8 cellular contexts compared by ENCODE assay signal in the genomic region with DNA sequence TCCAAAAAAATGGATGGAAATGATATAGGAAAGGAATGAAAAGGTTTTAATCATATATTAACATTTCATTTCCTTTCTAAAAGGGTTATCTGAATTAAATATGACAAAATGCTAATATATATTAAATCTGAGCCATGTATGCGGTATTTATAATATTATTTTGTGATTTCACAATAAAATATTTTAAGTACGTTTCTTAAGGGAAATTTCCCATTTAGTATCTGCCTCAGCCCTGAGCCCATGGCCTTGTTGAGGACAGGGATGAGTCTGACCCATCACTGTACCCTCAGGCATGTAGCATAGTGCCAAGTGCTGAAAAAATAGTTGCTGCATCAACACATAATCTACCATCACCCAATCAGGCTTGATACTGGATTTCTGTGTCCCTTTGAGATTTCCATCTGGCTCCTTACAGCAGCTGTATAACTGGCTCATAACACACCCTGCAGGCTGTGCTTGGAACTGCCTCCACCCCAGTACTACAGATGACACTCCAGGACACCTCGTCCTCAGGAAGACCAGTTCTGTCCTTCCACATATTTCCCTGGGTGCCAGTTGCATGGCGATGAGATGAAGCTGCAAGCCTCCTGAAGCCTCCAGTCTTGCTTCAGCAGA. TPM values are rescaled to one million over a fixed set of nuclear protein-coding genes. Genes with fewer than 3 reads are reported as not detected.
DNase-seq lines count a peak whose midpoint lies in the region; ATAC-seq and TF ChIP-seq lines count a peak whose summit lies in the region.

No MANE protein-coding gene starts in this region.

- in situ Hi-C loops in SK-MEL-5 (cut with HindIII; ENCODE audit: low pct_unique_long_range_greater_than_20kb, low sequenced_read_pairs): no loop called here

- DNase-seq in SKM-1 treated with dmso at 0.1 percent for 144 hours (lab: John Stamatoyannopoulos, UW; ENCODE audit: unreplicated experiment) (peak; percentile 10), SKM-1 (lab: John Stamatoyannopoulos, UW; ENCODE audit: unreplicated experiment) (no peak), SK-MEL-5 (ENCODE audit: low read depth, low spot score) (peak; percentile 76), glutamatergic neuron (peak; percentile 63), posterior vena cava (ENCODE audit: low spot score) (no peak), Ammon's horn (ENCODE audit: low spot score) (no peak)

- H3K27me3 Mint-ChIP-seq in glutamatergic neuron (ENCODE audit: unreplicated experiment): no peaks in the 10 kb centered on the region

- intact Hi-C loops in posterior vena cava (cut with DNase I): no loop called here

- no peak overlapping the region for H3K27ac Mint-ChIP-seq in glutamatergic neuron (ENCODE audit: unreplicated experiment)

- no peaks in the 10 kb centered on the region for H3K9me3 Mint-ChIP-seq in glutamatergic neuron (ENCODE audit: unreplicated experiment)

- TF ChIP-seq CTCF in glutamatergic neuron (IDR thresholded peaks at IDR 0.05; ENCODE audit: partially characterized antibody, unreplicated experiment): peak; percentile 63

- no peak overlapping the region for H3K4me3 Mint-ChIP-seq in glutamatergic neuron (ENCODE audit: unreplicated experiment)

- ATAC-seq in HG02759 (IDR thresholded peaks at IDR 0.05; ENCODE audit: unreplicated experiment) (peak; percentile 74), GM19455 (IDR thresholded peaks at IDR 0.05; ENCODE audit: unreplicated experiment) (no peak)

- H3K36me3 Mint-ChIP-seq in glutamatergic neuron (ENCODE audit: unreplicated experiment): no peaks in the 10 kb centered on the region

- no peaks in the 10 kb centered on the region for H3K4me1 Mint-ChIP-seq in glutamatergic neuron (ENCODE audit: low read depth, unreplicated experiment)

RNA-seq across cellular contexts. Expression of a gene that starts 59.4 kb away (rescaled TPM):
- 0.37 and 1.1 TPM in 2 replicates for total RNA-seq in SK-MEL-5 (2014; rRNA removed; shearing (Covaris generic))
- polyA plus RNA-seq in SK-MEL-5 (2015; cell fraction: cytosol; rRNA removed): 1.2 and 1.8 TPM in 2 replicates
- polyA plus RNA-seq in SK-MEL-5 (2015; cell fraction: nucleus; rRNA removed): 2.3 and 2.8 TPM in 2 replicates
- 11.3 TPM for total RNA-seq in glutamatergic neuron (ENCODE audit: unreplicated experiment)
- total RNA-seq in posterior vena cava: 1 to 10 TPM; 1.9 to 2.6 TPM

Comparison
In these comparisons a context has a peak if more than half of its experiments do, and no peak if none do; other contexts are left out.
1. DNase-seq: peak in SKM-1 treated with dmso at 0.1 percent for 144 hours (single experiment), SK-MEL-5 (single experiment) and glutamatergic neuron (single experiment); none in SKM-1 (single experiment), posterior vena cava (single experiment) and Ammon's horn (single experiment).